Comparison of ENCODE assay signal across 14 cellular contexts in the genomic region with DNA sequence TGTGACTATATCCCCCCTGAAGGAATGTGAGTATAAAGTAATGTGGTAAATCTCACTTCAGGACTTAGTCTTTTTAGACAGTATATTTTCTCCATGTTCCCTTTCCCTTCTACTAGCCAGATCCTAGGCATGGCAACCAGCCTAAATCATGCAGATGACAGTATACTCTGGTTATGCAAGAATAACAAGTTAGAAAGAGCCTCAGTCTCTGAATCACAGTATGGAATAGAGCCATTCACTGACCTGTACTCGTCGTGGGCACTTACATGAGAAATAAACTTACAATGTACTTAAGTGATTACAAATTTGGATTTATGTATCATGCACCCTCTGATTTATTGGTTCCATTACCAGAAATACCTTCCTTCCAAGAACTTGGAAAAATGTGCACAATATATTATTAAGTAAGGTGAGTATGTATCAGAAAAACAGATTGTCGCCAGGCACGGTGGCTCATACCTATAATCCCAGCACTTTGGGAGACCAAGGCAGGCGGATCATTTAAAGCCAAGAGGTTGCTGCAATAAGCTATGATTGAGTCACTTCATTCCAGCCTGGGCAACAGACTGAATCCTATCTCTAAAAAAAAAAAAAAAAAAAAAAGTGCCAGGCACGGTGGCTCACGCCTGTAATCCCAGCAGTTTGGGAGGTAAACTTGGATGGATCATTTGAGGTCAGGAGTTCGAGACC. TPM values are rescaled to one million over a fixed set of nuclear protein-coding genes. Genes with fewer than 3 reads are reported as not detected.
DNase-seq lines count a peak whose midpoint lies in the region; ATAC-seq and TF ChIP-seq lines count a peak whose summit lies in the region.
"Had no signal": no experiment of that assay in that cellular context is flagged by ENCODE, and none has a peak within 500 bp of the region (broad histone marks: within the 10 kb centered on the region; RNA-seq: fewer than 3 reads in every experiment).

No MANE protein-coding gene starts in this region.

- peaks cover 11% of the 10 kb centered on the region for H3K4me1 Mint-ChIP-seq in HFFc6 (ENCODE audit: low read depth)
- H3K4me1 Mint-ChIP-seq: memory B cell had no signal

- peaks cover 5% of the 10 kb centered on the region for H3K27me3 Mint-ChIP-seq in HFFc6 (ENCODE audit: insufficient read depth)

- peaks cover 13% of the 10 kb centered on the region for H3K36me3 Mint-ChIP-seq in HFFc6 (ENCODE audit: low read depth)

- H3K4me3 Mint-ChIP-seq in HFFc6 = no peak overlapping the region
- H3K4me3 Mint-ChIP-seq: memory B cell had no signal

- peak overlapping the region; percentile 62 for H3K27ac Mint-ChIP-seq in HFFc6
- H3K27ac Mint-ChIP-seq: memory B cell had no signal

- no peak overlapping the region for H3K27ac ChIP-seq in foreskin keratinocyte
- H3K27ac ChIP-seq: cardiac muscle cell, neutrophil, SJSA1 had no signal

- peak; percentile 13 for DNase-seq in A172 (ENCODE audit: low spot score)
- DNase-seq in HFFc6 = peak; percentile 86
- DNase-seq in astrocyte of the hippocampus (ENCODE audit: low read depth, low spot score) = peak; percentile 83
- peak; percentile 50 to 78 for DNase-seq in foreskin keratinocyte
- DNase-seq in NCI-H1417 treated with DMSO at 0.1 percent for 48 hours (lab: John Stamatoyannopoulos, UW) = no peak
- DNase-seq: ACHN; activated effector memory CD4-positive, alpha-beta T cell treated with anti-CD3 and anti-CD28 coated beads, Interleukin-2, amount 50 U/mL, for 16 hours had no signal

- ATAC-seq in foreskin keratinocyte = peak; percentile 69
- no peak for ATAC-seq in HG03442 (IDR thresholded peaks at IDR 0.05; ENCODE audit: unreplicated experiment)
- no peak for ATAC-seq in HG02973 (IDR thresholded peaks at IDR 0.05; ENCODE audit: unreplicated experiment)
- no peak for ATAC-seq in HG02884 (IDR thresholded peaks at IDR 0.05; ENCODE audit: unreplicated experiment)

- H3K4me1 ChIP-seq in foreskin keratinocyte = no peaks in the 10 kb centered on the region
- H3K4me1 ChIP-seq: SJSA1 had no signal

- TF ChIP-seq CTCF in HFFc6 (IDR thresholded peaks at IDR 0.05) (no peak), foreskin keratinocyte (conservative IDR thresholded peaks at IDR 0.05) (no peak)

- H3K9me3 Mint-ChIP-seq in HFFc6 = peaks cover 13% of the 10 kb centered on the region

- peaks cover 4% of the 10 kb centered on the region for H3K27me3 ChIP-seq in foreskin keratinocyte
- H3K27me3 ChIP-seq: cardiac muscle cell, SJSA1 had no signal

RNA-seq across cellular contexts. Expression of a gene that starts 25.1 kb away (rescaled TPM):
- total RNA-seq in A172 (2014; rRNA removed; shearing (Covaris generic)) = 14.5 and 19.8 TPM in 2 replicates
- 10 to 100 TPM; 17.8 to 24.3 (median 20.8) TPM for total RNA-seq in HFFc6 (2021; fragmentation: NEBNext Ultra II Directional; extraction: Animal tissue kit (Norgen Biotek cat#: 25700))
- 7.9 and 8.7 TPM in 2 replicates for total RNA-seq in foreskin keratinocyte
- polyA plus RNA-seq in foreskin keratinocyte = 3.1 and 3.5 TPM in 2 replicates
